ENCODE assay signal across 25 cellular contexts in genomic region chr19:1615156-1615765, GRCh38. TPM values are rescaled to one million over a fixed set of nuclear protein-coding genes. Genes with fewer than 3 reads are reported as not detected.
DNase-seq lines count a peak whose midpoint lies in the region; ATAC-seq, FAIRE-seq and TF ChIP-seq lines count a peak whose summit lies in the region.
"Had no signal": no experiment of that assay in that cellular context is flagged by ENCODE, and none has a peak within 500 bp of the region (broad histone marks: within the 10 kb centered on the region; RNA-seq: fewer than 3 reads in every experiment).

No MANE protein-coding gene starts in this region.

- TF ChIP-seq EP300 in HepG2 (IDR thresholded peaks at IDR 0.05; ENCODE audit: low read depth in 2 of 2, low read length in 2 of 2) (no peak), HepG2 (CRISPR knock-in tag; IDR thresholded peaks at IDR 0.05; ENCODE audit: borderline replicate concordance) (no peak)

- H3K27me3 Mint-ChIP-seq in activated T-cell treated with anti-CD3 and anti-CD28 coated beads, Interleukin-2, amount 50 U/mL, for 24 hours, result no peaks in the 10 kb centered on the region
- H3K27me3 Mint-ChIP-seq: CD4-positive, CD25-positive, alpha-beta regulatory T cell had no signal

- no peaks in the 10 kb centered on the region for H3K9me3 Mint-ChIP-seq in activated T-cell treated with anti-CD3 and anti-CD28 coated beads, Interleukin-2, amount 50 U/mL, for 24 hours
- H3K9me3 Mint-ChIP-seq: CD4-positive, CD25-positive, alpha-beta regulatory T cell; HFFc6 had no signal

- FAIRE-seq in HepG2 (lab: Jason Lieb, UNC) (no peak), kidney (lab: Jason Lieb, UNC) (no peak)
- FAIRE-seq: GM18507, HTR-8/SVneo had no signal

- no peak for TF ChIP-seq RAD21 in HepG2 (CRISPR knock-in tag; IDR thresholded peaks at IDR 0.05)

- H3K27ac ChIP-seq in HepG2 (ENCODE audit: extremely low read length, insufficient read depth, low read length) (no peak overlapping the region), right lobe of liver (no peak overlapping the region), kidney (ENCODE audit: low read depth in 2 of 2, low read length in 2 of 2) (no peak overlapping the region), dorsolateral prefrontal cortex (no peak overlapping the region)
- H3K27ac ChIP-seq: 22Rv1, SJCRH30 had no signal

- intact Hi-C loops in HepG2 (cut with micrococcal nuclease; ENCODE audit: unreplicated experiment) (no loop called here), right lobe of liver (cut with DNase I) (no loop called here), kidney (cut with DNase I) (no loop called here), dorsolateral prefrontal cortex (cut with DNase I) (no loop called here)

- H3K27ac Mint-ChIP-seq in activated T-cell treated with anti-CD3 and anti-CD28 coated beads, Interleukin-2, amount 50 U/mL, for 24 hours, result peak overlapping the region; percentile 37
- H3K27ac Mint-ChIP-seq: GM23338, HFFc6 had no signal

- TF ChIP-seq CTCF in HepG2 (CRISPR knock-in tag; IDR thresholded peaks at IDR 0.05), result no peak
- no peak for TF ChIP-seq CTCF in right lobe of liver (IDR thresholded peaks at IDR 0.05)
- no peak for TF ChIP-seq CTCF in kidney (IDR thresholded peaks at IDR 0.05; ENCODE audit: borderline replicate concordance, extremely low read depth, insufficient read depth)
- no peak for TF ChIP-seq CTCF in dorsolateral prefrontal cortex (IDR thresholded peaks at IDR 0.05 in 54 of 56, conservative IDR thresholded peaks at IDR 0.05 in 2 of 56; ENCODE audit: low read depth in 1 of 56, partially characterized antibody in 56 of 56)

- in situ Hi-C loops in HepG2 (cut with HindIII; ENCODE audit: extremely low pct_ligation_motif_present, low pct_unique_long_range_greater_than_20kb), result no loop called here

- no peak for TF ChIP-seq POLR2A in HepG2 (IDR thresholded peaks at IDR 0.05; ENCODE audit: insufficient read depth in 1 of 2, low read depth in 2 of 2, low read length in 2 of 2)
- no peak for TF ChIP-seq POLR2A in right lobe of liver (IDR thresholded peaks at IDR 0.05)

- H3K36me3 ChIP-seq in HepG2 (replicated peaks in 1 of 2; ENCODE audit: control insufficient read depth in 1 of 2, insufficient read depth in 2 of 2, low read length in 2 of 2), result peaks cover 37 to 58% of the 10 kb centered on the region in 2 experiments; a peak in 4 of 5 replicates
- H3K36me3 ChIP-seq in right lobe of liver, result peaks cover 0 to 11% (median 0%) of the 10 kb centered on the region in 4 donors
- H3K36me3 ChIP-seq in kidney (ENCODE audit: control insufficient read depth in 1 of 2, insufficient read depth in 2 of 2, low read length in 2 of 2), result peaks cover 3 to 7% of the 10 kb centered on the region in 2 donors

- H3K4me3 ChIP-seq in HepG2 (replicated peaks in 1 of 3; ENCODE audit: insufficient read depth in 1 of 3, low read depth in 2 of 3, low read length in 3 of 3), result no peak overlapping the region
- H3K4me3 ChIP-seq in right lobe of liver, result no peak overlapping the region
- H3K4me3 ChIP-seq in kidney (ENCODE audit: low read length in 2 of 2), result no peak overlapping the region
- H3K4me3 ChIP-seq in dorsolateral prefrontal cortex, result no peak overlapping the region
- H3K4me3 ChIP-seq: GM23338, HAP-1, MG63, SJCRH30 had no signal

- BruUV-seq in HepG2 (replicated peaks; lab: Mats Ljungman, UMichigan), result no TSS peak

- no peak for DNase-seq in activated T-cell treated with anti-CD3 and anti-CD28 coated beads, Interleukin-2, amount 50 U/mL, for 24 hours
- DNase-seq in activated T-cell treated with anti-CD3 and anti-CD28 coated beads, Interleukin-2, amount 50 U/mL, for 48 hours, result no peak
- DNase-seq in HepG2 (ENCODE audit: low spot score) (no peak), right lobe of liver (no peak), kidney (peak; percentile 75), NOMO-1 treated with DMSO at 0.1 percent for 48 hours (lab: John Stamatoyannopoulos, UW; ENCODE audit: unreplicated experiment) (no peak), dorsolateral prefrontal cortex (no peak), DMS79 treated with DMSO at 0.1 percent for 48 hours (lab: John Stamatoyannopoulos, UW) (no peak)
- DNase-seq: BE2C; CD4-positive, CD25-positive, alpha-beta regulatory T cell; DMS153; HFFc6; KG1; MG63; NCI-H2029; NCI-H446; NCI-H524 treated with DMSO at 0.1 percent for 48 hours; NCI-H774; PC-3; SJCRH30 had no signal

- H3K4me1 Mint-ChIP-seq in activated T-cell treated with anti-CD3 and anti-CD28 coated beads, Interleukin-2, amount 50 U/mL, for 24 hours (ENCODE audit: low read depth), result peaks cover 37% of the 10 kb centered on the region

- no peak overlapping the region for H3K4me2 ChIP-seq in HepG2 (ENCODE audit: low read depth, low read length)
- H3K4me2 ChIP-seq: GM23338 had no signal

- H4K20me1 ChIP-seq in HepG2 (ENCODE audit: insufficient read depth, low read length), result no peaks in the 10 kb centered on the region

- CTCF ChIA-PET in HepG2 (lab: Yijun Ruan, JAX; ENCODE audit: low intra/inter-chr PET ratio, low total read pairs), result no interaction called here

- no peaks in the 10 kb centered on the region for H3K4me1 ChIP-seq in HepG2 (ENCODE audit: insufficient read depth, low read length)
- no peaks in the 10 kb centered on the region for H3K4me1 ChIP-seq in right lobe of liver
- no peaks in the 10 kb centered on the region for H3K4me1 ChIP-seq in kidney (ENCODE audit: control insufficient read depth in 1 of 2, insufficient read depth in 1 of 2, low read depth in 1 of 2, low read length in 2 of 2)
- H3K4me1 ChIP-seq: BE2C, HAP-1, SJCRH30 had no signal

- ATAC-seq in HepG2 (no peak), right lobe of liver (no peak)
- ATAC-seq: GM23338, PC-3 had no signal

- 97% methylated on average over 33 of the region's 41 CpGs for WGBS in HepG2 (ENCODE audit: low lambda C conversion rate)
- WGBS in right lobe of liver (ENCODE audit: insufficient coverage, low coverage, low lambda C conversion rate, missing lambda C conversion rate), result 90% methylated on average over 10 of the region's 41 CpGs

- peaks cover 90% of the 10 kb centered on the region for H3K36me3 Mint-ChIP-seq in activated T-cell treated with anti-CD3 and anti-CD28 coated beads, Interleukin-2, amount 50 U/mL, for 24 hours (ENCODE audit: low read depth)

- no peak overlapping the region for H3K9ac ChIP-seq in HepG2 (ENCODE audit: insufficient read depth, low read depth, low read length)
- no peak overlapping the region for H3K9ac ChIP-seq in kidney (ENCODE audit: low read length in 2 of 2)

- POLR2A ChIA-PET in HepG2 (lab: Yijun Ruan, JAX), result no interaction called here

- H3K27me3 ChIP-seq in HepG2 (ENCODE audit: control insufficient read depth in 1 of 2, insufficient read depth in 2 of 2, low read length in 2 of 2), result no peaks in the 10 kb centered on the region
- H3K27me3 ChIP-seq in right lobe of liver, result no peaks in the 10 kb centered on the region
- no peaks in the 10 kb centered on the region for H3K27me3 ChIP-seq in dorsolateral prefrontal cortex
- H3K27me3 ChIP-seq: BE2C, MG63, SJCRH30 had no signal

- no peaks in the 10 kb centered on the region for H3K9me3 ChIP-seq in HepG2 (ENCODE audit: low read length)
- H3K9me3 ChIP-seq in right lobe of liver, result no peaks in the 10 kb centered on the region
- no peaks in the 10 kb centered on the region for H3K9me3 ChIP-seq in kidney (ENCODE audit: control insufficient read depth in 1 of 2, low read length in 2 of 2)
- H3K9me3 ChIP-seq: BE2C, HAP-1, MG63, SJCRH30 had no signal

- no peak overlapping the region for H2AFZ ChIP-seq in HepG2 (ENCODE audit: low read length)
- H2AFZ ChIP-seq: GM23338 had no signal

- H3K4me3 Mint-ChIP-seq in activated T-cell treated with anti-CD3 and anti-CD28 coated beads, Interleukin-2, amount 50 U/mL, for 24 hours, result no peak overlapping the region
- H3K4me3 Mint-ChIP-seq: CD4-positive, CD25-positive, alpha-beta regulatory T cell; GM23338; HFFc6 had no signal

- H3K79me2 ChIP-seq in HepG2 (ENCODE audit: insufficient read depth, low read length), result no peaks in the 10 kb centered on the region

RNA-seq across cellular contexts. Expression of gene UQCR11, which starts 10.0 kb away (rescaled TPM):
- total RNA-seq in HepG2 (2016; rRNA removed; fragmentation: Illumina TruSeq; extraction: Trizol) (214 and 216 TPM in 2 replicates), right lobe of liver (100 to 1,000 TPM in 4 of 6 experiments, 10 to 100 TPM in 2; 59.6 to 202 (median 172) TPM), kidney (200 TPM), dorsolateral prefrontal cortex (100 to 1,000 TPM; 112 to 243 (median 173) TPM)
- 181 and 320 TPM in 2 replicates for total RNA-seq in HepG2 (2016; cell fraction: cytosol; rRNA removed; fragmentation: Illumina TruSeq; extraction: Trizol; ENCODE audit: low read depth)
- total RNA-seq in HepG2 (2016; cell fraction: insoluble cytoplasmic fraction; rRNA removed; fragmentation: Illumina TruSeq; extraction: Trizol), result 205 and 210 TPM in 2 replicates
- 252 and 309 TPM in 2 replicates for total RNA-seq in HepG2 (2016; cell fraction: membrane; rRNA removed; fragmentation: Illumina TruSeq; extraction: Trizol)
- total RNA-seq in HepG2 (2016; cell fraction: nucleus; rRNA removed; fragmentation: Illumina TruSeq; extraction: Trizol), result 63.8 and 65.4 TPM in 2 replicates
- polyA plus RNA-seq in HepG2 (2011; rRNA removed) (111 and 125 TPM in 2 replicates), kidney (ENCODE audit: insufficient read depth, low read depth, low replicate concordance) (777 TPM)
- polyA plus RNA-seq in HepG2 (2011; cell fraction: cytosol; rRNA removed), result 81.4 and 152 TPM in 2 replicates
- polyA plus RNA-seq in HepG2 (2011; cell fraction: nucleus; rRNA removed), result 46.6 and 47.9 TPM in 2 replicates
- polyA plus RNA-seq in HepG2 (2012), result 92.9 and 123 TPM in 2 replicates
- 249 and 487 TPM in 2 replicates for polyA plus RNA-seq in HepG2 (2016; cell fraction: cytosol; fragmentation: Illumina TruSeq; extraction: Trizol; ENCODE audit: low read depth)
- 158 and 171 TPM in 2 replicates for polyA plus RNA-seq in HepG2 (2016; cell fraction: insoluble cytoplasmic fraction; fragmentation: Illumina TruSeq; extraction: Trizol; ENCODE audit: low read depth)
- 210 and 295 TPM in 2 replicates for polyA plus RNA-seq in HepG2 (2016; cell fraction: membrane; fragmentation: Illumina TruSeq; extraction: Trizol; ENCODE audit: low read depth)
- polyA plus RNA-seq in HepG2 (2016; cell fraction: nucleus; fragmentation: Illumina TruSeq; extraction: Trizol; ENCODE audit: insufficient read depth, low read depth), result 98.1 and 120 TPM in 2 replicates
- 32.9 and 62.2 TPM in 2 replicates for polyA minus RNA-seq in HepG2 (2011; rRNA and poly(A)+ RNA removed; ENCODE audit: low replicate concordance)
- polyA minus RNA-seq in HepG2 (2011; cell fraction: cytosol; rRNA and poly(A)+ RNA removed), result 12.7 and 18.7 TPM in 2 replicates
- polyA minus RNA-seq in HepG2 (2011; cell fraction: nucleus; rRNA and poly(A)+ RNA removed), result 15.9 and 18.2 TPM in 2 replicates

RNA-seq across cellular contexts. Expression of gene MBD3, which starts 22.6 kb away (rescaled TPM):
- 58.9 and 76.9 TPM in 2 replicates for total RNA-seq in HepG2 (2016; rRNA removed; fragmentation: Illumina TruSeq; extraction: Trizol)
- 18.4 and 19.5 TPM in 2 replicates for total RNA-seq in HepG2 (2016; cell fraction: cytosol; rRNA removed; fragmentation: Illumina TruSeq; extraction: Trizol; ENCODE audit: low read depth)
- total RNA-seq in HepG2 (2016; cell fraction: insoluble cytoplasmic fraction; rRNA removed; fragmentation: Illumina TruSeq; extraction: Trizol), result 59.4 and 81.3 TPM in 2 replicates
- total RNA-seq in HepG2 (2016; cell fraction: membrane; rRNA removed; fragmentation: Illumina TruSeq; extraction: Trizol), result 58.1 and 59.8 TPM in 2 replicates
- 37.4 and 41.1 TPM in 2 replicates for total RNA-seq in HepG2 (2016; cell fraction: nucleus; rRNA removed; fragmentation: Illumina TruSeq; extraction: Trizol)
- polyA plus RNA-seq in HepG2 (2011; rRNA removed), result 21.2 and 32.4 TPM in 2 replicates
- polyA plus RNA-seq in HepG2 (2011; cell fraction: cytosol; rRNA removed), result 25.5 and 43.1 TPM in 2 replicates
- 88.4 and 96.9 TPM in 2 replicates for polyA plus RNA-seq in HepG2 (2011; cell fraction: nucleus; rRNA removed)
- polyA plus RNA-seq in HepG2 (2012), result 21.4 and 34.5 TPM in 2 replicates
- 19.9 and 20.7 TPM in 2 replicates for polyA plus RNA-seq in HepG2 (2016; cell fraction: cytosol; fragmentation: Illumina TruSeq; extraction: Trizol; ENCODE audit: low read depth)
- polyA plus RNA-seq in HepG2 (2016; cell fraction: insoluble cytoplasmic fraction; fragmentation: Illumina TruSeq; extraction: Trizol; ENCODE audit: low read depth), result 57.2 and 62.2 TPM in 2 replicates
- 39.6 and 43.3 TPM in 2 replicates for polyA plus RNA-seq in HepG2 (2016; cell fraction: membrane; fragmentation: Illumina TruSeq; extraction: Trizol; ENCODE audit: low read depth)
- polyA plus RNA-seq in HepG2 (2016; cell fraction: nucleus; fragmentation: Illumina TruSeq; extraction: Trizol; ENCODE audit: insufficient read depth, low read depth), result 100 and 109 TPM in 2 replicates
- polyA minus RNA-seq in HepG2 (2011; rRNA and poly(A)+ RNA removed; ENCODE audit: low replicate concordance), result 65.5 and 79.2 TPM in 2 replicates
- 29.4 and 32.5 TPM in 2 replicates for polyA minus RNA-seq in HepG2 (2011; cell fraction: cytosol; rRNA and poly(A)+ RNA removed)
- polyA minus RNA-seq in HepG2 (2011; cell fraction: nucleus; rRNA and poly(A)+ RNA removed), result 20.1 and 22.0 TPM in 2 replicates
- total RNA-seq in right lobe of liver, result 10 to 100 TPM; 27.3 to 72.1 (median 30.1) TPM
- total RNA-seq in kidney, result 62.5 TPM
- polyA plus RNA-seq in kidney (ENCODE audit: insufficient read depth, low read depth, low replicate concordance), result 76.1 TPM
- total RNA-seq in dorsolateral prefrontal cortex, result 100 to 1,000 TPM in 24 of 120 experiments, 10 to 100 TPM in 96; 59.7 to 192 (median 85.4) TPM

RNA-seq across cellular contexts. Expression of gene TCF3, which starts 37.2 kb away (rescaled TPM):
- total RNA-seq in HepG2 (2016; rRNA removed; fragmentation: Illumina TruSeq; extraction: Trizol), result 38.0 and 53.2 TPM in 2 replicates
- 24.5 and 28.5 TPM in 2 replicates for total RNA-seq in HepG2 (2016; cell fraction: cytosol; rRNA removed; fragmentation: Illumina TruSeq; extraction: Trizol; ENCODE audit: low read depth)
- total RNA-seq in HepG2 (2016; cell fraction: insoluble cytoplasmic fraction; rRNA removed; fragmentation: Illumina TruSeq; extraction: Trizol), result 29.0 and 50.0 TPM in 2 replicates
- 81.6 and 83.0 TPM in 2 replicates for total RNA-seq in HepG2 (2016; cell fraction: membrane; rRNA removed; fragmentation: Illumina TruSeq; extraction: Trizol)
- total RNA-seq in HepG2 (2016; cell fraction: nucleus; rRNA removed; fragmentation: Illumina TruSeq; extraction: Trizol), result 28.3 and 35.7 TPM in 2 replicates
- 51.4 and 52.0 TPM in 2 replicates for polyA plus RNA-seq in HepG2 (2011; rRNA removed)
- polyA plus RNA-seq in HepG2 (2011; cell fraction: cytosol; rRNA removed), result 39.6 and 81.0 TPM in 2 replicates
- 168 and 260 TPM in 2 replicates for polyA plus RNA-seq in HepG2 (2011; cell fraction: nucleus; rRNA removed)
- 51.8 and 53.9 TPM in 2 replicates for polyA plus RNA-seq in HepG2 (2012)
- 65.0 and 68.6 TPM in 2 replicates for polyA plus RNA-seq in HepG2 (2016; cell fraction: cytosol; fragmentation: Illumina TruSeq; extraction: Trizol; ENCODE audit: low read depth)
- polyA plus RNA-seq in HepG2 (2016; cell fraction: insoluble cytoplasmic fraction; fragmentation: Illumina TruSeq; extraction: Trizol; ENCODE audit: low read depth), result 77.8 and 91.9 TPM in 2 replicates
- polyA plus RNA-seq in HepG2 (2016; cell fraction: membrane; fragmentation: Illumina TruSeq; extraction: Trizol; ENCODE audit: low read depth), result 123 and 140 TPM in 2 replicates
- 119 and 120 TPM in 2 replicates for polyA plus RNA-seq in HepG2 (2016; cell fraction: nucleus; fragmentation: Illumina TruSeq; extraction: Trizol; ENCODE audit: insufficient read depth, low read depth)
- 55.1 and 105 TPM in 2 replicates for polyA minus RNA-seq in HepG2 (2011; rRNA and poly(A)+ RNA removed; ENCODE audit: low replicate concordance)
- 44.3 and 47.1 TPM in 2 replicates for polyA minus RNA-seq in HepG2 (2011; cell fraction: cytosol; rRNA and poly(A)+ RNA removed)
- polyA minus RNA-seq in HepG2 (2011; cell fraction: nucleus; rRNA and poly(A)+ RNA removed), result 17.8 and 22.5 TPM in 2 replicates
- 10 to 100 TPM; 11.0 to 30.1 (median 15.9) TPM for total RNA-seq in right lobe of liver
- 50.2 TPM for total RNA-seq in kidney
- 20.3 TPM for polyA plus RNA-seq in kidney (ENCODE audit: insufficient read depth, low read depth, low replicate concordance)
- total RNA-seq in dorsolateral prefrontal cortex, result 10 to 100 TPM; 15.2 to 51.5 (median 25.4) TPM

RNA-seq across cellular contexts. Expression of gene MEX3D, which starts 47.1 kb away (rescaled TPM):
- total RNA-seq in HepG2 (2016; rRNA removed; fragmentation: Illumina TruSeq; extraction: Trizol), result 10.2 and 17.1 TPM in 2 replicates
- 10.6 and 10.7 TPM in 2 replicates for total RNA-seq in HepG2 (2016; cell fraction: cytosol; rRNA removed; fragmentation: Illumina TruSeq; extraction: Trizol; ENCODE audit: low read depth)
- 10.3 and 17.0 TPM in 2 replicates for total RNA-seq in HepG2 (2016; cell fraction: insoluble cytoplasmic fraction; rRNA removed; fragmentation: Illumina TruSeq; extraction: Trizol)
- total RNA-seq in HepG2 (2016; cell fraction: membrane; rRNA removed; fragmentation: Illumina TruSeq; extraction: Trizol), result 27.7 and 29.2 TPM in 2 replicates
- 4.7 and 6.4 TPM in 2 replicates for total RNA-seq in HepG2 (2016; cell fraction: nucleus; rRNA removed; fragmentation: Illumina TruSeq; extraction: Trizol)
- 3.6 and 5.8 TPM in 2 replicates for polyA plus RNA-seq in HepG2 (2011; rRNA removed)
- polyA plus RNA-seq in HepG2 (2011; cell fraction: cytosol; rRNA removed), result 5.0 and 10.1 TPM in 2 replicates
- 6.6 and 7.0 TPM in 2 replicates for polyA plus RNA-seq in HepG2 (2011; cell fraction: nucleus; rRNA removed)
- 5.7 and 7.1 TPM in 2 replicates for polyA plus RNA-seq in HepG2 (2012)
- polyA plus RNA-seq in HepG2 (2016; cell fraction: cytosol; fragmentation: Illumina TruSeq; extraction: Trizol; ENCODE audit: low read depth), result 9.6 and 10.4 TPM in 2 replicates
- polyA plus RNA-seq in HepG2 (2016; cell fraction: insoluble cytoplasmic fraction; fragmentation: Illumina TruSeq; extraction: Trizol; ENCODE audit: low read depth), result 15.4 and 15.7 TPM in 2 replicates
- 19.9 and 23.7 TPM in 2 replicates for polyA plus RNA-seq in HepG2 (2016; cell fraction: membrane; fragmentation: Illumina TruSeq; extraction: Trizol; ENCODE audit: low read depth)
- polyA plus RNA-seq in HepG2 (2016; cell fraction: nucleus; fragmentation: Illumina TruSeq; extraction: Trizol; ENCODE audit: insufficient read depth, low read depth), result 10.8 and 12.5 TPM in 2 replicates
- 6.0 and 19.1 TPM in 2 replicates for polyA minus RNA-seq in HepG2 (2011; rRNA and poly(A)+ RNA removed; ENCODE audit: low replicate concordance)
- polyA minus RNA-seq in HepG2 (2011; cell fraction: cytosol; rRNA and poly(A)+ RNA removed), result 19.3 and 20.6 TPM in 2 replicates
- 3.0 TPM in 2 replicates for polyA minus RNA-seq in HepG2 (2011; cell fraction: nucleus; rRNA and poly(A)+ RNA removed)
- total RNA-seq in right lobe of liver, result 10 to 100 TPM in 3 of 6 experiments, 1 to 10 TPM in 3; 6.7 to 16.6 (median 10.3) TPM
- total RNA-seq in kidney, result 19.3 TPM
- polyA plus RNA-seq in kidney (ENCODE audit: insufficient read depth, low read depth, low replicate concordance), result 5.4 TPM
- 10 to 100 TPM; 12.9 to 38.7 (median 20.5) TPM for total RNA-seq in dorsolateral prefrontal cortex
